6 cellular contexts compared by ENCODE assay signal in the genomic region with DNA sequence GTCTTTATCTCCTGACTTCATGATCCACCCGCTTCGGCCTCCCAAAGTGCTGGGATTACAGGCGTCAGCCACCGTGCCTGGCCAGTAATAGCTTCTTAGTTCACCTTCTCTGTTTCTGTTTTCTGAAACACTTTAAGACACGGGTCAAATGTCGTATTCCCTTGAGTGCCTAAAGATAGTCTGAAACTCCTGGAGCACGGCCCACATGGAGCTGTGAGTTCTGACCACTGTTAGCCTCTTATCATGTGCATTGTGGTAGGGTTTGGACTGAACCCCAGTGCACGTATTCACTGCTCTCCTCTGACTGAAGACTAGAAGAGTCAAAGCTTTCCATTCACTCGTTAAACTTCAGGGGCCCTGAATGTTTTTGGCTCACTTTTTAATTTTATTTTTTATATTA. TPM values are rescaled to one million over a fixed set of nuclear protein-coding genes. Genes with fewer than 3 reads are reported as not detected.
"Had no signal": no experiment of that assay in that cellular context is flagged by ENCODE, and none has a peak within 500 bp of the region (broad histone marks: within the 10 kb centered on the region; RNA-seq: fewer than 3 reads in every experiment).

No MANE protein-coding gene starts in this region.

RNA-seq across cellular contexts. Expression of a gene that starts 48.3 kb away (rescaled TPM):
- total RNA-seq: HepG2, HT-29, HT1080, IMR-90, K562 had no signal
- polyA plus RNA-seq: HepG2, IgD-negative memory B cell, IMR-90, K562 had no signal
